Comparison of ENCODE assay signal across 6 cellular contexts in genomic region chr21:45896431-45896830, GRCh38.
DNase-seq lines count a peak whose midpoint lies in the region; ATAC-seq, FAIRE-seq and TF ChIP-seq lines count a peak whose summit lies in the region.
"Not testable (repeated sequence)": the region's sequence is repeated elsewhere in the genome, so short reads cannot be mapped to it uniquely, and the experiment has no call there.

No MANE protein-coding gene starts in this region.

- not testable (repeated sequence) for FAIRE-seq in kidney (lab: Jason Lieb, UNC)
- peak; percentile 20 for FAIRE-seq in pancreas (lab: Jason Lieb, UNC)

- not testable (repeated sequence) for H3K36me3 Mint-ChIP-seq in chondrocyte (ENCODE audit: low read depth)

- H3K9ac ChIP-seq in kidney (ENCODE audit: low read length in 2 of 2) = not testable (repeated sequence)

- H3K27ac ChIP-seq in kidney (ENCODE audit: low read depth in 2 of 2, low read length in 2 of 2); lower lobe of right lung; pancreas; psoas muscle; aorta (ENCODE audit: low read depth in 1 of 2, low read length in 2 of 2): not testable (repeated sequence)

- not testable (repeated sequence) for H3K4me1 Mint-ChIP-seq in chondrocyte (ENCODE audit: low read depth)

- H3K27ac Mint-ChIP-seq in chondrocyte (ENCODE audit: unreplicated experiment) = not testable (repeated sequence)

- intact Hi-C loops in kidney (cut with DNase I); lower lobe of right lung (cut with DNase I); pancreas (cut with DNase I); psoas muscle (cut with DNase I); aorta (cut with DNase I): not testable (repeated sequence)

- not testable (repeated sequence) for TF ChIP-seq CTCF in chondrocyte (IDR thresholded peaks at IDR 0.05); kidney (IDR thresholded peaks at IDR 0.05; ENCODE audit: borderline replicate concordance, extremely low read depth, insufficient read depth); lower lobe of right lung (IDR thresholded peaks at IDR 0.05); pancreas (IDR thresholded peaks at IDR 0.05); psoas muscle (IDR thresholded peaks at IDR 0.05)

- H3K27me3 Mint-ChIP-seq in chondrocyte (ENCODE audit: low read depth) = not testable (repeated sequence)

- not testable (repeated sequence) for H3K36me3 ChIP-seq in kidney (ENCODE audit: control insufficient read depth in 1 of 2, insufficient read depth in 2 of 2, low read length in 2 of 2); lower lobe of right lung; pancreas; psoas muscle (ENCODE audit: insufficient read depth in 1 of 2, low read depth in 1 of 2); aorta (ENCODE audit: control insufficient read depth in 1 of 2, insufficient read depth in 2 of 2, low read length in 1 of 2)

- H3K27me3 ChIP-seq in lower lobe of right lung (ENCODE audit: low read depth); pancreas; aorta (ENCODE audit: control insufficient read depth in 1 of 2, insufficient read depth in 2 of 2, low read length in 1 of 2): not testable (repeated sequence)
- peaks cover 0 to 31% (median 5%) of the 10 kb centered on the region in 3 donors for H3K27me3 ChIP-seq in psoas muscle (ENCODE audit: insufficient read depth in 3 of 3, low read length in 2 of 3)

- ATAC-seq in lower lobe of right lung; pancreas; psoas muscle; aorta (ENCODE audit: low FRiP score): not testable (repeated sequence)

- not testable (repeated sequence) for H3K4me3 Mint-ChIP-seq in chondrocyte (ENCODE audit: unreplicated experiment)

- not testable (repeated sequence) for H3K4me1 ChIP-seq in kidney (ENCODE audit: control insufficient read depth in 1 of 2, insufficient read depth in 1 of 2, low read depth in 1 of 2, low read length in 2 of 2); pancreas; psoas muscle; aorta (ENCODE audit: control insufficient read depth in 1 of 2, insufficient read depth in 2 of 2, low read length in 2 of 2)
- peaks cover 17% of the 10 kb centered on the region for H3K4me1 ChIP-seq in lower lobe of right lung

- WGBS in pancreas, 2 donors = 76 to 90% methylated on average over 18 of the region's 18 CpGs
- 87 to 97% (median 90%) methylated on average over 18 of the region's 18 CpGs for WGBS in psoas muscle, 3 donors
- WGBS in aorta, 2 donors = 93 to 97% methylated on average over 18 of the region's 18 CpGs

- H3K9me3 Mint-ChIP-seq in chondrocyte (ENCODE audit: low read depth) = not testable (repeated sequence)

- DNase-seq in chondrocyte (ENCODE audit: low spot score) (peak; percentile 48), kidney (peak; percentile 30), lower lobe of right lung (peak; percentile 44), pancreas (peak in 1 of 6 donors; percentile 42), psoas muscle (peak; percentile 7 to 32), aorta (peak; percentile 41 to 42)

- H3K9me3 ChIP-seq in kidney (ENCODE audit: control insufficient read depth in 1 of 2, low read length in 2 of 2); lower lobe of right lung; pancreas; psoas muscle; aorta (ENCODE audit: control insufficient read depth, low read length): not testable (repeated sequence)

- H3K4me3 ChIP-seq in kidney (ENCODE audit: low read length in 2 of 2); lower lobe of right lung; pancreas; psoas muscle; aorta (ENCODE audit: low read length in 2 of 2): not testable (repeated sequence)
